ENCODE assay signal across 8 cellular contexts in genomic region chr14:32201816-32202467, GRCh38. TPM values are rescaled to one million over a fixed set of nuclear protein-coding genes. Genes with fewer than 3 reads are reported as not detected.
A peak's percentile ranks its signal among the peaks of the same experiment; 100 is the strongest.
DNase-seq lines count a peak whose midpoint lies in the region; ATAC-seq, FAIRE-seq and TF ChIP-seq lines count a peak whose summit lies in the region.

TSS of gene RNU6-7 (plus strand) at chr14:32202045.

- peak; percentile 60 to 63 for ATAC-seq in A549
- ATAC-seq in Panc1: peak; percentile 20; the same call in 1 of the 2 replicates
- ATAC-seq in K562: peak; percentile 29
- ATAC-seq in GM18858 (IDR thresholded peaks at IDR 0.05; ENCODE audit: unreplicated experiment): no peak

- no peaks in the 10 kb centered on the region for H3K36me3 ChIP-seq in Panc1 (ENCODE audit: control insufficient read depth, insufficient read depth, low read length)
- H3K36me3 ChIP-seq in K562 (ENCODE audit: control insufficient read depth, insufficient read depth, low read length): no peaks in the 10 kb centered on the region
- no peaks in the 10 kb centered on the region for H3K36me3 ChIP-seq in keratinocyte (ENCODE audit: control insufficient read depth in 2 of 2, extremely low read depth in 1 of 2, insufficient read depth in 2 of 2, low read length in 2 of 2)

- H3K27me3 ChIP-seq in HL-60 (ENCODE audit: insufficient read depth, poor library complexity, severe bottlenecking): no peaks in the 10 kb centered on the region
- H3K27me3 ChIP-seq in Panc1 (ENCODE audit: control insufficient read depth, insufficient read depth, low read length): no peaks in the 10 kb centered on the region; the same call in 1 of the 2 replicates
- no peaks in the 10 kb centered on the region for H3K27me3 ChIP-seq in K562 (ENCODE audit: control insufficient read depth in 2 of 2, insufficient read depth in 2 of 2, low read length in 2 of 2)
- no peaks in the 10 kb centered on the region for H3K27me3 ChIP-seq in keratinocyte (ENCODE audit: control insufficient read depth, extremely low read depth, insufficient read depth, low read length)

- H3K4me2 ChIP-seq in A549 (peak within 1 kb of the TSS; percentile 81), K562 (ENCODE audit: insufficient read depth, low read length) (peak within 1 kb of the TSS; percentile 91), keratinocyte (ENCODE audit: control insufficient read depth, extremely low read depth, insufficient read depth, low read depth, low read length) (peak within 1 kb of the TSS; percentile 97)

- H3K9me3 ChIP-seq in A549 (no peaks in the 10 kb centered on the region), Panc1 (ENCODE audit: control insufficient read depth, insufficient read depth, low read depth, low read length) (no peaks in the 10 kb centered on the region), K562 (replicated peaks; ENCODE audit: control insufficient read depth, insufficient read depth, low read depth, low read length) (no peaks in the 10 kb centered on the region), keratinocyte (ENCODE audit: control insufficient read depth, low read depth, low read length) (no peaks in the 10 kb centered on the region)

- H4K20me1 ChIP-seq in K562 (replicated peaks; ENCODE audit: control insufficient read depth, insufficient read depth, low read length) (no peaks in the 10 kb centered on the region), keratinocyte (ENCODE audit: control insufficient read depth, extremely low read depth, insufficient read depth, low read length) (no peaks in the 10 kb centered on the region)

- in situ Hi-C loops in Panc1 (cut with HindIII; ENCODE audit: low pct_unique_long_range_greater_than_20kb, low sequenced_read_pairs): no loop called here
- in situ Hi-C loops in K562 (cut with MboI): loop anchor here (5.0 kb wide), 1 partner anchor 120 kb away; no protein-coding TSS in a partner anchor

- intact Hi-C loops in Panc1 (cut with micrococcal nuclease; ENCODE audit: unreplicated experiment): loop anchor here (10.0 kb wide), 1 partner anchor 127 kb away; the partner anchor contains the start of gene ARHGAP5
- intact Hi-C loops in K562 (cut with micrococcal nuclease): no loop called here

- WGBS in A549 (ENCODE audit: missing lambda C conversion rate): 7% methylated on average over 38 of the region's 38 CpGs
- 2% methylated on average over 38 of the region's 38 CpGs for WGBS in K562 (ENCODE audit: insufficient coverage, low coverage, missing lambda C conversion rate)

- TF ChIP-seq RAD21 in A549 (conservative IDR thresholded peaks at IDR 0.05 in 1 of 2, IDR thresholded peaks at IDR 0.05 in 1 of 2): no peak; a peak in 1 of 5 replicates
- TF ChIP-seq RAD21 in K562 (CRISPR knock-in tag; conservative IDR thresholded peaks at IDR 0.05 in 1 of 2, IDR thresholded peaks at IDR 0.05 in 1 of 2): no peak

- H3K4me1 ChIP-seq in A549 (peaks cover 11% of the 10 kb centered on the region; the same call in 1 of the 3 replicates), Panc1 (ENCODE audit: control insufficient read depth, insufficient read depth, low read length) (peaks cover 3% of the 10 kb centered on the region), K562 (replicated peaks in 1 of 2; ENCODE audit: control insufficient read depth in 2 of 2, insufficient read depth in 2 of 2, low read length in 2 of 2) (peaks cover 3 to 8% of the 10 kb centered on the region in 2 experiments; a peak in 3 of 5 replicates), keratinocyte (ENCODE audit: control insufficient read depth, extremely low read depth, insufficient read depth, low read length) (peaks cover 20% of the 10 kb centered on the region)

- TF ChIP-seq POLR2A in A549 (IDR thresholded peaks at IDR 0.05; ENCODE audit: low read length) (no peak), K562 (conservative IDR thresholded peaks at IDR 0.05) (no peak)

- dilution Hi-C loops in keratinocyte (cut with MboI; ENCODE audit: extremely low pct_ligation_motif_present, low sequenced_read_pairs): no loop called here

- H3K9me1 ChIP-seq in K562 (ENCODE audit: control insufficient read depth, insufficient read depth, low read length): no peaks in the 10 kb centered on the region
- H3K9me1 ChIP-seq in keratinocyte (ENCODE audit: control insufficient read depth, extremely low read depth, insufficient read depth, low read length): peaks cover 2% of the 10 kb centered on the region

- H2AFZ ChIP-seq in K562 (ENCODE audit: low read depth, low read length): peak within 1 kb of the TSS; percentile 97
- H2AFZ ChIP-seq in keratinocyte (ENCODE audit: control insufficient read depth, low read length): peak within 1 kb of the TSS; percentile 93

- H3K9ac ChIP-seq in K562 (ENCODE audit: insufficient read depth in 1 of 2, low read depth in 2 of 2, low read length in 2 of 2) (peak within 1 kb of the TSS; percentile 85 to 92), keratinocyte (ENCODE audit: control insufficient read depth, extremely low read depth, insufficient read depth, low read length) (peak within 1 kb of the TSS; percentile 71)

- BruUV-seq in Panc1 (replicated peaks; lab: Mats Ljungman, UMichigan): no TSS peak
- no TSS peak for BruUV-seq in K562 (replicated peaks; lab: Mats Ljungman, UMichigan)

- CTCF ChIA-PET in A549 (lab: Yijun Ruan, JAX): interaction anchor here (0.9 to 2.3 kb wide), 4 partner anchors 23 to 267 kb away, joined by 3 to 6 read pairs (median 4); no protein-coding TSS in a partner anchor
- CTCF ChIA-PET in Panc1 (lab: Charles Lee): no interaction called here
- CTCF ChIA-PET in K562 (lab: Yijun Ruan, JAX; ENCODE audit: low intra/inter-chr PET ratio): no interaction called here

- TF ChIP-seq EP300 in A549 (IDR thresholded peaks at IDR 0.05) (no peak), K562 (IDR thresholded peaks at IDR 0.05; ENCODE audit: low read length) (no peak)

- H3K4me3 ChIP-seq in A549 (peak within 1 kb of the TSS; percentile 60), HL-60 (replicated peaks; ENCODE audit: insufficient read depth, low read length) (peak within 1 kb of the TSS; percentile 54), Panc1 (ENCODE audit: low read depth in 2 of 2, low read length in 2 of 2) (peak within 1 kb of the TSS; percentile 64 to 85), K562 (peak within 1 kb of the TSS; percentile 62), keratinocyte (ENCODE audit: control insufficient read depth in 2 of 3, extremely low read depth in 1 of 3, insufficient read depth in 2 of 3, low read depth in 1 of 3, low read length in 3 of 3) (peak within 1 kb of the TSS; percentile 49 to 87 (median 73))

- H3K79me2 ChIP-seq in K562 (ENCODE audit: control insufficient read depth, insufficient read depth, low read length) (no peaks in the 10 kb centered on the region), keratinocyte (ENCODE audit: control insufficient read depth, insufficient read depth, low read length) (no peaks in the 10 kb centered on the region)

- H3K27ac ChIP-seq in A549: peak within 1 kb of the TSS; percentile 80 to 91
- no peak within 1 kb of the TSS for H3K27ac ChIP-seq in HL-60 (replicated peaks)
- H3K27ac ChIP-seq in Panc1 (ENCODE audit: low read length): peak within 1 kb of the TSS; percentile 76
- H3K27ac ChIP-seq in K562 (ENCODE audit: extremely low read depth, low read depth, low read length): peak within 1 kb of the TSS; percentile 89
- H3K27ac ChIP-seq in keratinocyte (ENCODE audit: control insufficient read depth, insufficient read depth, low read length): peak within 1 kb of the TSS; percentile 93

- POLR2A ChIA-PET in A549 (lab: Yijun Ruan, JAX) (interaction anchor here (2.3 kb wide), 1 partner anchor 125 kb away, joined by 35 read pairs; the partner anchor contains the start of gene ARHGAP5), Panc1 (lab: Charles Lee) (no interaction called here), K562 (lab: Yijun Ruan, JAX) (interaction anchor here (0.6 kb wide), 1 partner anchor 200 kb away, joined by 3 read pairs; no protein-coding TSS in a partner anchor)

- FAIRE-seq in A549 (lab: Jason Lieb, UNC): no peak
- peak; percentile 37 for FAIRE-seq in K562 (lab: Jason Lieb, UNC)
- FAIRE-seq in keratinocyte (lab: Jason Lieb, UNC): no peak

- TF ChIP-seq CTCF in A549 (IDR thresholded peaks at IDR 0.05) (no peak), HL-60 (IDR thresholded peaks at IDR 0.05; ENCODE audit: insufficient read depth, low read length) (no peak), Panc1 (IDR thresholded peaks at IDR 0.05) (no peak), K562 (IDR thresholded peaks at IDR 0.05 in 2 of 3, conservative IDR thresholded peaks at IDR 0.05 in 1 of 3; ENCODE audit: insufficient read depth in 2 of 3, low read depth in 1 of 3, low read length in 3 of 3) (no peak), keratinocyte (optimal IDR thresholded peaks at IDR 0.05 in 1 of 3, IDR thresholded peaks at IDR 0.05 in 1 of 3, conservative IDR thresholded peaks at IDR 0.05 in 1 of 3; ENCODE audit: extremely low read depth in 1 of 3, insufficient read depth in 2 of 3, low read length in 3 of 3) (no peak)

- DNase-seq in A549 (ENCODE audit: low read depth in 1 of 2, low spot score in 1 of 2): peak in 1 of 2 experiments; percentile 78
- DNase-seq in HL-60 (ENCODE audit: low read depth in 1 of 2, low spot score in 1 of 2): peak in 1 of 2 experiments; percentile 4
- DNase-seq in Panc1 (ENCODE audit: low read depth, low spot score): peak; percentile 46
- DNase-seq in K562 (ENCODE audit: extremely low read depth in 1 of 4, low spot score in 3 of 4): peak in 1 of 4 experiments; percentile 63
- no peak for DNase-seq in keratinocyte (ENCODE audit: low read depth, low spot score)
- DNase-seq in stimulated activated CD4-positive, alpha-beta T cell treated with anti-CD3 and anti-CD28 coated beads, Interleukin-15, amount 100 ng/mL, for 24 hours: peak; percentile 38
- no peak for DNase-seq in HT-29 (ENCODE audit: low spot score)

RNA-seq across cellular contexts. Expression of gene RNU6-7, which starts in this region (rescaled TPM):
- polyA plus RNA-seq in A549 (2011; rRNA removed) (not detected in 2 replicates), A549 (2017; fragmentation: RNase III; extraction: RNeasy Plus Mini Kit Qiagen cat#74134 plus additional on column Dnase treatment) (not detected in 3 replicates), K562 (2011; rRNA removed) (not detected in 2 replicates), K562 (2014; fragmentation: Illumina TruSeq; extraction: Trizol) (not detected in 2 replicates), K562 (2014; fragmentation: Nextera tagmentation; extraction: Ambion mirVana) (not detected), K562 (2014; rRNA removed) (not detected in 2 replicates), keratinocyte (not detected in 3 replicates)
- polyA plus RNA-seq in A549 (2012; cell fraction: cytosol; rRNA removed): not detected in 2 replicates
- polyA plus RNA-seq in A549 (2012; cell fraction: nucleus; rRNA removed): not detected in 2 replicates
- polyA minus RNA-seq in A549 (2011; rRNA and poly(A)+ RNA removed): under 0.01 TPM in 1 of 2 replicates, not detected in the other
- total RNA-seq in Panc1 (2021; ENCODE audit: unreplicated experiment) (not detected), K562 (2014; rRNA removed) (not detected in 2 replicates), K562 (2014; rRNA removed; fragmentation: Illumina TruSeq; extraction: Trizol) (not detected in 2 replicates), K562 (2015; rRNA removed; fragmentation: Illumina TruSeq; extraction: Trizol) (not detected in 2 replicates), K562 (2021) (not detected in 2 replicates)
- not detected for polyA plus RNA-seq in Panc1 (2012; ENCODE audit: insufficient read length)
- total RNA-seq in K562 (2011; cell fraction: chromatin; rRNA removed; ENCODE audit: low replicate concordance): not detected in 2 replicates
- not detected in 2 replicates for total RNA-seq in K562 (2011; cell fraction: nucleolus; rRNA removed)
- not detected in 2 replicates for total RNA-seq in K562 (2011; cell fraction: nucleoplasm; rRNA removed)
- polyA plus RNA-seq in K562 (2011; cell fraction: cytosol; rRNA removed): not detected in 2 replicates
- not detected in 2 replicates for polyA plus RNA-seq in K562 (2011; cell fraction: nucleus; rRNA removed)
- polyA plus RNA-seq in K562 (2012): not detected in 2 replicates
- not detected in 2 replicates for polyA minus RNA-seq in K562 (2011; rRNA and poly(A)+ RNA removed)
- polyA minus RNA-seq in K562 (2011; cell fraction: cytosol; rRNA and poly(A)+ RNA removed): not detected in 2 replicates
- polyA minus RNA-seq in K562 (2011; cell fraction: nucleus; rRNA and poly(A)+ RNA removed): under 0.01 TPM in 1 of 2 replicates, not detected in the other
- not detected for polyA plus RNA-seq in keratinocyte (2011; ENCODE audit: low read depth)
- polyA plus RNA-seq in keratinocyte (2011; cell fraction: cytosol; rRNA removed): not detected in 2 replicates
- polyA plus RNA-seq in keratinocyte (2011; cell fraction: nucleus; rRNA removed): not detected in 2 replicates
- polyA plus RNA-seq in keratinocyte (2012; ENCODE audit: low replicate concordance): not detected in 2 replicates
- polyA minus RNA-seq in keratinocyte: not detected in 3 replicates
- polyA minus RNA-seq in keratinocyte (2011; cell fraction: cytosol; rRNA and poly(A)+ RNA removed): not detected
- not detected in 2 replicates for polyA minus RNA-seq in keratinocyte (2011; cell fraction: nucleus; rRNA and poly(A)+ RNA removed)
- total RNA-seq in HT-29 (2014; rRNA removed; shearing (Covaris generic)): not detected in 2 replicates

Comparison
In these comparisons a context has a peak if more than half of its experiments do, and no peak if none do; other contexts are left out.
1. Peak in ATAC-seq, H3K4me3 ChIP-seq, H3K27ac ChIP-seq and H3K4me2 ChIP-seq in A549; RNA of the gene not detected or under 1 TPM.
2. Peak in DNase-seq, ATAC-seq, H3K4me3 ChIP-seq and H3K27ac ChIP-seq in Panc1; RNA of the gene not detected or under 1 TPM.
3. Peak in ATAC-seq, H3K4me3 ChIP-seq, H3K27ac ChIP-seq, H3K9ac ChIP-seq and H3K4me2 ChIP-seq in K562; RNA of the gene not detected or under 1 TPM.
4. Of the 35 proteins assayed by ChIP-seq in both K562 and A549: peak only in K562: PHF8; only in A549: MAX and SREBF2; in both: none; in neither: 30; mixed calls (peak in some experiments, not most) for 2.